7 cellular contexts compared by ENCODE assay signal in the genomic region with DNA sequence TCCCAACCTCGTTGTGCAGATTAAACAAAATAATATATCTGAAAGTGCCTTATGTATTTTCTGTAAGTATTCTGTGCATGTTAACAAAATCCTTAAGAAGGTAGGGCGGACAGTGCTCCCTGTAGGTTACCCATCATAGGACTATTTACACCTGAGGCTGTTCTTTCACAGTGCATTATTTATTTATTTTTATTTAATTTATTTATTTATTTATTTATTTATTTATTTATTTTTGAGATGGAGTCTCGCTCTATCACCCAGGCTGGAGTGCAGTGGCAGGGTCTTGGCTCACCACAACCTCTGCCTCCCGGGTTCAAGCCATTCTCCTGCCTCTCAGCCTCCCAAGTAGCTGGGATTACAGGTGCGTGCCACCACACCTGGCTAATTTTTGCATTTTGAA. TPM values are rescaled to one million over a fixed set of nuclear protein-coding genes. Genes with fewer than 3 reads are reported as not detected.
A peak's percentile ranks its signal among the peaks of the same experiment; 100 is the strongest.
DNase-seq lines count a peak whose midpoint lies in the region; ATAC-seq lines count a peak whose summit lies in the region.
"Not testable (repeated sequence)": the region's sequence is repeated elsewhere in the genome, so short reads cannot be mapped to it uniquely, and the experiment has no call there.

No MANE protein-coding gene starts in this region.

- H4K20me1 ChIP-seq in BLaER1 treated with 17β-estradiol and CSF1 and Interleukin-3, amounts not matched to agents 10 nM and 100 nM; Karpas-422 (ENCODE audit: insufficient read depth, low read depth, low read length): not testable (repeated sequence)

- peak overlapping the region; percentile 86 for H3K27ac Mint-ChIP-seq in T-helper 17 cell
- not testable (repeated sequence) for H3K27ac Mint-ChIP-seq in activated CD8-positive, alpha-beta T cell treated with anti-CD3 and anti-CD28 coated beads, Interleukin-2, amount 10 ng/mL, durations not matched to agents 7 days and 5 days
- H3K27ac Mint-ChIP-seq in activated naive CD8-positive, alpha-beta T cell treated with anti-CD3 and anti-CD28 coated beads for 36 hours = peak overlapping the region; percentile 88
- H3K27ac Mint-ChIP-seq in naive B cell = peak overlapping the region; percentile 76 to 93 (median 86)
- peak overlapping the region; percentile 98 for H3K27ac Mint-ChIP-seq in stimulated activated naive CD8-positive, alpha-beta T cell treated with anti-CD3 and anti-CD28 coated beads, Interleukin-15, Interleukin-2, amounts not matched to agents 100 ng/mL and 50 ng/mL, for 24 hours

- peak overlapping the region in 10 of 11 experiments; percentile 32 to 85 (median 68); a peak in 11 of 22 replicates for H3K4me2 ChIP-seq in BLaER1 treated with 17β-estradiol and CSF1 and Interleukin-3, amounts not matched to agents 10 nM and 100 nM
- H3K4me2 ChIP-seq in Karpas-422 (ENCODE audit: low read depth, low read length, poor library complexity, severe bottlenecking) = peak overlapping the region; percentile 50

- not testable (repeated sequence) for H3K4me3 ChIP-seq in BLaER1 treated with 17β-estradiol and CSF1 and Interleukin-3, amounts not matched to agents 10 nM and 100 nM; Karpas-422 (ENCODE audit: low read length)

- POLR2A ChIA-PET in activated CD8-positive, alpha-beta T cell treated with anti-CD3 and anti-CD28 coated beads, Interleukin-2, amount 10 ng/mL, durations not matched to agents 7 days and 5 days (lab: Charles Lee) = interaction anchor here (5.1 kb wide), 1 partner anchor 13 kb away, joined by 49 read pairs; a partner anchor contains a TSS

- CTCF ChIA-PET in activated CD8-positive, alpha-beta T cell treated with anti-CD3 and anti-CD28 coated beads, Interleukin-2, amount 10 ng/mL, durations not matched to agents 7 days and 5 days (lab: Charles Lee) = interaction anchor here (1.0 to 21.8 kb wide), 5 partner anchors 8 to 116 kb away, joined by 3 to 623 read pairs (median 3); a partner anchor contains a TSS

- H3K9ac ChIP-seq in BLaER1 treated with 17β-estradiol and CSF1 and Interleukin-3, amounts not matched to agents 10 nM and 100 nM; Karpas-422 (ENCODE audit: low read length): not testable (repeated sequence)

- not testable (repeated sequence) for H3K36me3 ChIP-seq in BLaER1 treated with 17β-estradiol and CSF1 and Interleukin-3, amounts not matched to agents 10 nM and 100 nM; Karpas-422 (ENCODE audit: insufficient read depth, low read length)

- H3K27ac ChIP-seq in BLaER1 treated with 17β-estradiol and CSF1 and Interleukin-3, amounts not matched to agents 10 nM and 100 nM = not testable (repeated sequence)
- H3K27ac ChIP-seq in Karpas-422 (ENCODE audit: low read length) = peak overlapping the region; percentile 64; the same call in 1 of the 2 replicates

- not testable (repeated sequence) for H3K9me3 Mint-ChIP-seq in activated CD8-positive, alpha-beta T cell treated with anti-CD3 and anti-CD28 coated beads, Interleukin-2, amount 10 ng/mL, durations not matched to agents 7 days and 5 days (ENCODE audit: insufficient read depth); activated naive CD8-positive, alpha-beta T cell treated with anti-CD3 and anti-CD28 coated beads for 36 hours; naive B cell; stimulated activated naive CD8-positive, alpha-beta T cell treated with anti-CD3 and anti-CD28 coated beads, Interleukin-15, Interleukin-2, amounts not matched to agents 100 ng/mL and 50 ng/mL, for 24 hours

- H2AFZ ChIP-seq in Karpas-422 (ENCODE audit: low read length) = not testable (repeated sequence)

- not testable (repeated sequence) for H3K27me3 ChIP-seq in BLaER1 treated with 17β-estradiol and CSF1 and Interleukin-3, amounts not matched to agents 10 nM and 100 nM; Karpas-422 (ENCODE audit: low read length)

- H3K36me3 Mint-ChIP-seq in T-helper 17 cell (ENCODE audit: low read depth); activated CD8-positive, alpha-beta T cell treated with anti-CD3 and anti-CD28 coated beads, Interleukin-2, amount 10 ng/mL, durations not matched to agents 7 days and 5 days (ENCODE audit: low read depth); activated naive CD8-positive, alpha-beta T cell treated with anti-CD3 and anti-CD28 coated beads for 36 hours; naive B cell; stimulated activated naive CD8-positive, alpha-beta T cell treated with anti-CD3 and anti-CD28 coated beads, Interleukin-15, Interleukin-2, amounts not matched to agents 100 ng/mL and 50 ng/mL, for 24 hours (ENCODE audit: low read depth): not testable (repeated sequence)

- peaks cover 36 to 57% (median 46%) of the 10 kb centered on the region in 10 experiments for H3K4me1 ChIP-seq in BLaER1 treated with 17β-estradiol and CSF1 and Interleukin-3, amounts not matched to agents 10 nM and 100 nM
- H3K4me1 ChIP-seq in Karpas-422 (ENCODE audit: low read length) = peaks cover 43% of the 10 kb centered on the region

- not testable (repeated sequence) for H3K9me3 ChIP-seq in BLaER1 treated with 17β-estradiol and CSF1 and Interleukin-3, amounts not matched to agents 10 nM and 100 nM (replicated peaks in 1 of 11); Karpas-422 (ENCODE audit: low read length); T-helper 17 cell (ENCODE audit: control insufficient read depth, low read length, poor library complexity, severe bottlenecking)

- H3K4me1 Mint-ChIP-seq in T-helper 17 cell (peaks cover 34% of the 10 kb centered on the region), naive B cell (peaks cover 56 to 92% (median 65%) of the 10 kb centered on the region in 3 donors)
- H3K4me1 Mint-ChIP-seq in activated CD8-positive, alpha-beta T cell treated with anti-CD3 and anti-CD28 coated beads, Interleukin-2, amount 10 ng/mL, durations not matched to agents 7 days and 5 days (ENCODE audit: low read depth) = peaks cover 72% of the 10 kb centered on the region
- peaks cover 71% of the 10 kb centered on the region for H3K4me1 Mint-ChIP-seq in activated naive CD8-positive, alpha-beta T cell treated with anti-CD3 and anti-CD28 coated beads for 36 hours
- H3K4me1 Mint-ChIP-seq in stimulated activated naive CD8-positive, alpha-beta T cell treated with anti-CD3 and anti-CD28 coated beads, Interleukin-15, Interleukin-2, amounts not matched to agents 100 ng/mL and 50 ng/mL, for 24 hours (ENCODE audit: low read depth) = peaks cover 81% of the 10 kb centered on the region

- ATAC-seq in T-helper 17 cell; activated CD8-positive, alpha-beta T cell treated with anti-CD3 and anti-CD28 coated beads, Interleukin-2, amount 10 ng/mL, durations not matched to agents 7 days and 5 days; naive B cell (ENCODE audit: low read depth in 2 of 2): not testable (repeated sequence)

- not testable (repeated sequence) for H3K79me2 ChIP-seq in Karpas-422 (ENCODE audit: low read length)

- H3K4me3 Mint-ChIP-seq in T-helper 17 cell; activated CD8-positive, alpha-beta T cell treated with anti-CD3 and anti-CD28 coated beads, Interleukin-2, amount 10 ng/mL, durations not matched to agents 7 days and 5 days; activated naive CD8-positive, alpha-beta T cell treated with anti-CD3 and anti-CD28 coated beads for 36 hours: not testable (repeated sequence)
- H3K4me3 Mint-ChIP-seq in naive B cell = peak overlapping the region in 7 of 8 donors; percentile 41 to 83 (median 62)
- H3K4me3 Mint-ChIP-seq in stimulated activated naive CD8-positive, alpha-beta T cell treated with anti-CD3 and anti-CD28 coated beads, Interleukin-15, Interleukin-2, amounts not matched to agents 100 ng/mL and 50 ng/mL, for 24 hours = peak overlapping the region; percentile 57

- DNase-seq in Karpas-422; T-helper 17 cell; activated naive CD8-positive, alpha-beta T cell treated with anti-CD3 and anti-CD28 coated beads for 36 hours; naive B cell: not testable (repeated sequence)
- peak; percentile 12 for DNase-seq in activated CD8-positive, alpha-beta T cell treated with anti-CD3 and anti-CD28 coated beads, Interleukin-2, amount 10 ng/mL, durations not matched to agents 7 days and 5 days

- H3K27me3 Mint-ChIP-seq in T-helper 17 cell; activated CD8-positive, alpha-beta T cell treated with anti-CD3 and anti-CD28 coated beads, Interleukin-2, amount 10 ng/mL, durations not matched to agents 7 days and 5 days (ENCODE audit: low read depth); activated naive CD8-positive, alpha-beta T cell treated with anti-CD3 and anti-CD28 coated beads for 36 hours; naive B cell; stimulated activated naive CD8-positive, alpha-beta T cell treated with anti-CD3 and anti-CD28 coated beads, Interleukin-15, Interleukin-2, amounts not matched to agents 100 ng/mL and 50 ng/mL, for 24 hours: not testable (repeated sequence)

- not testable (repeated sequence) for H3K9me2 ChIP-seq in Karpas-422 (replicated peaks; ENCODE audit: insufficient read depth, low read length)

RNA-seq across cellular contexts. Expression of a gene that starts 12.8 kb away (rescaled TPM):
- 0.61 and 1.7 TPM in 2 replicates for total RNA-seq in Karpas-422 (2014; rRNA removed; shearing (Covaris generic); ENCODE audit: low replicate concordance)
- 1 to 10 TPM; 7.9 to 8.7 TPM for total RNA-seq in T-helper 17 cell
- 10 to 100 TPM; 13.1 to 14.4 TPM for total RNA-seq in activated CD8-positive, alpha-beta T cell treated with anti-CD3 and anti-CD28 coated beads, Interleukin-2, amount 10 ng/mL, durations not matched to agents 7 days and 5 days
- total RNA-seq in activated naive CD8-positive, alpha-beta T cell treated with anti-CD3 and anti-CD28 coated beads for 36 hours = 1 to 10 TPM; 8.4 to 9.4 TPM
- polyA plus RNA-seq in naive B cell (ENCODE audit: low read depth in 6 of 6) = 10 to 100 TPM; 26.0 to 57.3 (median 32.4) TPM
